8 cellular contexts compared by ENCODE assay signal in the genomic region with DNA sequence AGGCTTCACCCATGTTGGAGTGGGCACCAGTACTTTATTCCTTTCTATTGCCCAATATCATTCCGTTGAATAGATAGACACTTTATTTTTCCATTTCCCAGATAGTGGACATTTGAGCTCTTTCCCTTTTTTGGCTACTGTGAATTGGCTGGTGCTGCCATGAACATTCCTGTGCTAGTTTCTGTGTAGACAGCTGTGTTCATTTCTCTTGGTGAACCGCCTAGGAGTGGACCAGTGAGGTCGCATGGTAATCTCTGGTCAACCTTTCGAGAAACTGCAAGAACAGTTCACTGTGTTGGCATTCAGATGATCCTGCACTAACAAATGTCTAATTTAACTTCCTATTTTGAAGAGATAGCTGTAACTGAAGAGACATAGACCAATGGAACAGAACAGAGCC. TPM values are rescaled to one million over a fixed set of nuclear protein-coding genes. Genes with fewer than 3 reads are reported as not detected.
"Had no signal": no experiment of that assay in that cellular context is flagged by ENCODE, and none has a peak within 500 bp of the region (broad histone marks: within the 10 kb centered on the region; RNA-seq: fewer than 3 reads in every experiment).

No MANE protein-coding gene starts in this region.

- H3K36me3 Mint-ChIP-seq: IgD-negative memory B cell had no signal

- H3K9me3 Mint-ChIP-seq: HFFc6, IgD-negative memory B cell had no signal

- H2AFZ ChIP-seq: GM23248 had no signal

- H3K36me3 ChIP-seq: HAP-1 had no signal

- H3K27ac ChIP-seq: GM23248 had no signal

- H3K9me3 ChIP-seq: HAP-1 had no signal

- DNase-seq: GM23248, GOT3, H7, HFFc6, KBM-7 had no signal

- H3K4me3 Mint-ChIP-seq: HFFc6, IgD-negative memory B cell had no signal

- H3K4me1 ChIP-seq: HAP-1 had no signal

- ATAC-seq: HCT116 had no signal

- H3K4me1 Mint-ChIP-seq: IgD-negative memory B cell had no signal

- H3K27ac Mint-ChIP-seq: HFFc6 had no signal

- H3K4me3 ChIP-seq: GM23248, HAP-1 had no signal

RNA-seq across cellular contexts. Expression of a gene that starts 58.6 kb away (rescaled TPM):
- total RNA-seq: H7 had no signal
